Comparison of ENCODE assay signal across 21 cellular contexts in the genomic region with DNA sequence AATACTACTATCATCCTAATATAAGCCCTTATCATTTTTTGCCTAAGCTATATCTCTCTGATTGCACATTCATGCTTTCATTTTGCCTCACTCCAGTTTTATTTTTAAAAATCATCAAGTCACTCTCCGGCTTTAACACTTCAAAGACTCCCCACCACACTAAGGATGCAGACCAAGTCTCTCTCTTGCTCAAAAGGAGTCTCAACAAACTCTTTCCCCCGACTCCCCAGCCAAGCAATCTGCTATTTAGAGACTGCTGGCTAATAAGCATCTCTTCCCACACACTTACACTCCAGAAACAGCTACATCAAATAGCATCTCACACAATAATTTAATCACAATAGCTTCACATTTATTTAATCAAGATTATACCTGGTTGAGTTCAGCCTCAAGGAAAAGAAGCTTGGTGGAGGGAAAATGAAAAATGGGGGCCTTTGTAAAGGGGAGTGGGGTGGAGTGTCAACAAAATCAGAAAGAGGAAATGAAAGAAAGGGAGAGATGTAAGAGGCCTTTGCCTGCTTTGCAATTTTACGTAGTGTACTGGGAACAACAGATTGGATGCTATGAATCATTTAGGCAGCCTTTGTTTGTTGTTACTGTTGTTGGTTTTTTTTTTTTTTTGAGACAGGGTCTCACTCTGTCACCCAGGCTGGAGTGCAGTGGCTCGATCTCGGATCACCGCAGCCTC.
DNase-seq lines count a peak whose midpoint lies in the region; ATAC-seq, FAIRE-seq and TF ChIP-seq lines count a peak whose summit lies in the region.
"Had no signal": no experiment of that assay in that cellular context is flagged by ENCODE, and none has a peak within 500 bp of the region (broad histone marks: within the 10 kb centered on the region; RNA-seq: fewer than 3 reads in every experiment).

No MANE protein-coding gene starts in this region.

- H2AFZ ChIP-seq in GM23338 = no peak overlapping the region
- H2AFZ ChIP-seq: PC-9 had no signal

- no peak overlapping the region for H3K4me3 Mint-ChIP-seq in GM23338
- H3K4me3 Mint-ChIP-seq in activated CD8-positive, alpha-beta memory T cell treated with anti-CD3 and anti-CD28 coated beads, Interleukin-2, amount 10 ng/mL, durations not matched to agents 7 days and 5 days = no peak overlapping the region
- H3K4me3 Mint-ChIP-seq in HFFc6 = no peak overlapping the region

- H3K79me2 ChIP-seq in GM23338 (replicated peaks; ENCODE audit: insufficient read depth) = no peaks in the 10 kb centered on the region

- H3K27me3 Mint-ChIP-seq in GM23338 (ENCODE audit: insufficient read depth, low read depth, poor library complexity) = no peaks in the 10 kb centered on the region
- no peaks in the 10 kb centered on the region for H3K27me3 Mint-ChIP-seq in activated CD8-positive, alpha-beta memory T cell treated with anti-CD3 and anti-CD28 coated beads, Interleukin-2, amount 10 ng/mL, durations not matched to agents 7 days and 5 days
- H3K27me3 Mint-ChIP-seq in HFFc6 (ENCODE audit: insufficient read depth) = no peaks in the 10 kb centered on the region
- H3K27me3 Mint-ChIP-seq: naive thymus-derived CD4-positive, alpha-beta T cell had no signal

- H3K4me1 ChIP-seq in GM23338 (ENCODE audit: insufficient read depth) (no peaks in the 10 kb centered on the region), small intestine (ENCODE audit: control insufficient read depth in 2 of 2, insufficient read depth in 1 of 2, low read depth in 1 of 2, low read length in 1 of 2) (no peaks in the 10 kb centered on the region)

- H3K4me3 ChIP-seq in GM23338 (no peak overlapping the region), small intestine (ENCODE audit: low read depth in 1 of 2, low read length in 2 of 2) (no peak overlapping the region)
- H3K4me3 ChIP-seq: coronary artery, PC-9, thoracic aorta had no signal

- WGBS in small intestine, 3 donors = 82 to 86% (median 83%) methylated on average over 4 to 6 of the region's 6 CpGs

- H3K36me3 ChIP-seq in GM23338 (ENCODE audit: insufficient read depth) = no peaks in the 10 kb centered on the region
- H3K36me3 ChIP-seq in small intestine (ENCODE audit: control insufficient read depth in 2 of 2, insufficient read depth in 2 of 2, low read length in 2 of 2) = no peaks in the 10 kb centered on the region
- H3K36me3 ChIP-seq: thoracic aorta had no signal

- ATAC-seq in GM18858 (IDR thresholded peaks at IDR 0.05; ENCODE audit: unreplicated experiment) (peak; percentile 71), GM21447 (IDR thresholded peaks at IDR 0.05; ENCODE audit: unreplicated experiment) (peak; percentile 67), HG03432 (IDR thresholded peaks at IDR 0.05; ENCODE audit: unreplicated experiment) (peak; percentile 77), GM23338 (no peak)
- ATAC-seq in activated CD8-positive, alpha-beta memory T cell treated with anti-CD3 and anti-CD28 coated beads, Interleukin-2, amount 10 ng/mL, durations not matched to agents 7 days and 5 days = no peak
- ATAC-seq: naive thymus-derived CD4-positive, alpha-beta T cell had no signal

- no peaks in the 10 kb centered on the region for H3K27me3 ChIP-seq in GM23338 (ENCODE audit: insufficient read depth)
- H3K27me3 ChIP-seq in small intestine (ENCODE audit: control insufficient read depth in 2 of 2, insufficient read depth in 2 of 2, low read length in 2 of 2) = no peaks in the 10 kb centered on the region

- H3K27ac ChIP-seq in GM23338 (ENCODE audit: low read depth) = no peak overlapping the region
- no peak overlapping the region for H3K27ac ChIP-seq in small intestine (ENCODE audit: low read depth in 1 of 2, low read length in 1 of 2)
- H3K27ac ChIP-seq: coronary artery, epithelial cell of prostate, PC-9, thoracic aorta had no signal

- FAIRE-seq in small intestine (lab: Jason Lieb, UNC) = no peak

- CTCF ChIA-PET in activated CD8-positive, alpha-beta memory T cell treated with anti-CD3 and anti-CD28 coated beads, Interleukin-2, amount 10 ng/mL, durations not matched to agents 7 days and 5 days (lab: Charles Lee) = no interaction called here

- H3K27ac Mint-ChIP-seq in GM23338 (no peak overlapping the region), HFFc6 (no peak overlapping the region)
- H3K27ac Mint-ChIP-seq in activated CD8-positive, alpha-beta memory T cell treated with anti-CD3 and anti-CD28 coated beads, Interleukin-2, amount 10 ng/mL, durations not matched to agents 7 days and 5 days = no peak overlapping the region

- no peaks in the 10 kb centered on the region for H3K9me3 ChIP-seq in small intestine (ENCODE audit: control insufficient read depth, low read depth)
- H3K9me3 ChIP-seq: thoracic aorta had no signal

- H3K4me1 Mint-ChIP-seq in GM23338 (peaks cover 4% of the 10 kb centered on the region; the same call in 1 of the 3 replicates), HFFc6 (ENCODE audit: low read depth) (peaks cover 17% of the 10 kb centered on the region)
- peaks cover 7% of the 10 kb centered on the region for H3K4me1 Mint-ChIP-seq in activated CD8-positive, alpha-beta memory T cell treated with anti-CD3 and anti-CD28 coated beads, Interleukin-2, amount 10 ng/mL, durations not matched to agents 7 days and 5 days

- H3K36me3 Mint-ChIP-seq in GM23338 (ENCODE audit: low read depth) (peaks cover 17% of the 10 kb centered on the region; the same call in 2 of the 3 replicates), HFFc6 (ENCODE audit: low read depth) (peaks cover 7% of the 10 kb centered on the region)
- H3K36me3 Mint-ChIP-seq in activated CD8-positive, alpha-beta memory T cell treated with anti-CD3 and anti-CD28 coated beads, Interleukin-2, amount 10 ng/mL, durations not matched to agents 7 days and 5 days = peaks cover 21% of the 10 kb centered on the region

- H3K4me2 ChIP-seq in GM23338 = no peak overlapping the region
- H3K4me2 ChIP-seq: PC-9 had no signal

- no peaks in the 10 kb centered on the region for H3K9me2 ChIP-seq in GM23338 (ENCODE audit: insufficient read depth)

- DNase-seq in germinal center (ENCODE audit: low spot score) (peak; percentile 3), GM23338 (ENCODE audit: low spot score) (no peak), small intestine (no peak), HFFc6 (no peak)
- no peak for DNase-seq in activated CD8-positive, alpha-beta memory T cell treated with anti-CD3 and anti-CD28 coated beads, Interleukin-2, amount 10 ng/mL, durations not matched to agents 7 days and 5 days
- DNase-seq: activated CD4-positive, alpha-beta T cell treated with anti-CD3 and anti-CD28 coated beads for 4 hours; activated naive CD4-positive, alpha-beta T cell treated with anti-CD3 and anti-CD28 coated beads, Interleukin-2, amount 50 U/mL, for 16 hours; HCEC 1CT; naive thymus-derived CD4-positive, alpha-beta T cell; NCI-H2029; NCI-H526; PC-9; stimulated activated CD4-positive, alpha-beta T cell treated with anti-CD3 and anti-CD28 coated beads, Interleukin-4, amount 100 ng/mL, for 24 hours; stimulated activated CD8-positive, alpha-beta memory T cell treated with anti-CD3 and anti-CD28 coated beads, Interleukin-4, amount 100 ng/mL, for 48 hours; T1000 had no signal

- H4K20me1 ChIP-seq in GM23338 (replicated peaks; ENCODE audit: insufficient read depth) = no peaks in the 10 kb centered on the region

- H3F3A ChIP-seq in GM23338 (replicated peaks; ENCODE audit: low read depth) = no peaks in the 10 kb centered on the region

- H3K9me3 Mint-ChIP-seq in GM23338 = no peaks in the 10 kb centered on the region
- no peaks in the 10 kb centered on the region for H3K9me3 Mint-ChIP-seq in activated CD8-positive, alpha-beta memory T cell treated with anti-CD3 and anti-CD28 coated beads, Interleukin-2, amount 10 ng/mL, durations not matched to agents 7 days and 5 days (ENCODE audit: low read depth)
- no peaks in the 10 kb centered on the region for H3K9me3 Mint-ChIP-seq in HFFc6

- TF ChIP-seq CTCF in GM23338 (conservative IDR thresholded peaks at IDR 0.05; ENCODE audit: low read depth in 2 of 2) (no peak), HFFc6 (IDR thresholded peaks at IDR 0.05) (no peak)

TF ChIP-seq in GM23338, 12 proteins besides CTCF, POLR2A, EP300 and RAD21:
- TF ChIP-seq EZH2phosphoT487 (IDR thresholded peaks at IDR 0.05; ENCODE audit: unreplicated experiment) = no peak

Comparison
In these comparisons a context has a peak if more than half of its experiments do, and no peak if none do; other contexts are left out.
1. ATAC-seq: peak in GM18858 (single experiment), GM21447 (single experiment) and HG03432 (single experiment); none in GM23338 (single experiment) and activated CD8-positive, alpha-beta memory T cell treated with anti-CD3 and anti-CD28 coated beads, Interleukin-2, amount 10 ng/mL, durations not matched to agents 7 days and 5 days (single experiment).